ENCODE assay signal across 13 cellular contexts in the genomic region with DNA sequence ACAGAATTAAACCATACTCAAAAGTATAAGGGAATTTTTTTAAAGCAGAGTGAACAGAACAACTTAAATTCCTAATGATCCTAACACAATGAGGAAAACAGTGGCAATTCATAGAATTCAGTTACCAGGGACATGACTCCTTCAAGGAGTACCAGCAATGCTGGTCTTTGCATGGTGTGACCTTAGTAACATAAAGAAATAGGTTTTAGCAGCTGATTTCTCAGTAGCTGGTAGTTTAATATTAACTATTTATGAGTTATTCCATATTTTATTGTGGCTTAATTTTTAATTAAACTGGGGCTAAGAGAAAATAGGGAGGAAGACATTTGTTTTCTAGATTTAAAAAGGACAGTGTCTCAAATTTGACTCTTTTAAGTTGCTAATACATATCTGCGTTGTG. TPM values are rescaled to one million over a fixed set of nuclear protein-coding genes. Genes with fewer than 3 reads are reported as not detected.
A peak's percentile ranks its signal among the peaks of the same experiment; 100 is the strongest.
DNase-seq lines count a peak whose midpoint lies in the region; ATAC-seq and TF ChIP-seq lines count a peak whose summit lies in the region.
"Had no signal": no experiment of that assay in that cellular context is flagged by ENCODE, and none has a peak within 500 bp of the region (broad histone marks: within the 10 kb centered on the region; RNA-seq: fewer than 3 reads in every experiment).

No MANE protein-coding gene starts in this region.

- peak overlapping the region; percentile 12; the same call in 1 of the 2 replicates for H2AFZ ChIP-seq in OCI-LY7 (ENCODE audit: low read length)

- H3K79me2 ChIP-seq in OCI-LY7 (ENCODE audit: insufficient read depth, low read depth, low read length) = peaks cover 14% of the 10 kb centered on the region; the same call in 1 of the 2 replicates

- H3K9ac ChIP-seq in BLaER1 = peak overlapping the region; percentile 46; the same call in 1 of the 2 replicates

- TF ChIP-seq CTCF in OCI-LY7 (conservative IDR thresholded peaks at IDR 0.05; ENCODE audit: low read length) = no peak
- no peak for TF ChIP-seq CTCF in glutamatergic neuron (IDR thresholded peaks at IDR 0.05; ENCODE audit: partially characterized antibody, unreplicated experiment)
- no peak for TF ChIP-seq CTCF in osteocyte (IDR thresholded peaks at IDR 0.05)

- H3K4me1 Mint-ChIP-seq in glutamatergic neuron (ENCODE audit: low read depth, unreplicated experiment) (peaks cover 26% of the 10 kb centered on the region), osteocyte (ENCODE audit: unreplicated experiment) (peaks cover 4% of the 10 kb centered on the region)
- H3K4me1 Mint-ChIP-seq in activated T-cell treated with anti-CD3 and anti-CD28 coated beads, Interleukin-2, amount 50 U/mL, for 72 hours (ENCODE audit: low read depth) = no peaks in the 10 kb centered on the region

- H3K27me3 Mint-ChIP-seq in glutamatergic neuron (ENCODE audit: unreplicated experiment) (no peaks in the 10 kb centered on the region), osteocyte (ENCODE audit: unreplicated experiment) (no peaks in the 10 kb centered on the region)
- H3K27me3 Mint-ChIP-seq in activated T-cell treated with anti-CD3 and anti-CD28 coated beads, Interleukin-2, amount 50 U/mL, for 72 hours (ENCODE audit: low read depth) = no peaks in the 10 kb centered on the region
- H3K27me3 Mint-ChIP-seq: activated naive CD8-positive, alpha-beta T cell had no signal

- H3K4me1 ChIP-seq in BLaER1 (peaks cover 30% of the 10 kb centered on the region), OCI-LY7 (ENCODE audit: insufficient read depth, low read length, poor library complexity, severe bottlenecking) (peaks cover 18% of the 10 kb centered on the region)

- intact Hi-C loops in OCI-LY7 (cut with micrococcal nuclease; ENCODE audit: unreplicated experiment) = no loop called here

- CTCF ChIA-PET in OCI-LY7 (lab: Charles Lee; ENCODE audit: unreplicated experiment) = no interaction called here

- H3K27ac Mint-ChIP-seq in glutamatergic neuron (ENCODE audit: unreplicated experiment) (peak overlapping the region; percentile 76), osteocyte (ENCODE audit: unreplicated experiment) (no peak overlapping the region)
- H3K27ac Mint-ChIP-seq in activated T-cell treated with anti-CD3 and anti-CD28 coated beads, Interleukin-2, amount 50 U/mL, for 72 hours = no peak overlapping the region
- H3K27ac Mint-ChIP-seq: activated naive CD8-positive, alpha-beta T cell had no signal

- H3K36me3 Mint-ChIP-seq in glutamatergic neuron (ENCODE audit: unreplicated experiment) (no peaks in the 10 kb centered on the region), osteocyte (ENCODE audit: unreplicated experiment) (peaks cover 11% of the 10 kb centered on the region)
- H3K36me3 Mint-ChIP-seq in activated T-cell treated with anti-CD3 and anti-CD28 coated beads, Interleukin-2, amount 50 U/mL, for 72 hours (ENCODE audit: insufficient read depth in 2 of 2) = no peaks in the 10 kb centered on the region

- POLR2A ChIA-PET in OCI-LY7 (lab: Charles Lee) = interaction anchor here (0.7 kb wide), 1 partner anchor 652 kb away, joined by 3 read pairs; no protein-coding TSS in a partner anchor

- no peak overlapping the region for H3K4me3 ChIP-seq in BLaER1
- H3K4me3 ChIP-seq in OCI-LY7 (ENCODE audit: low read depth, low read length, poor library complexity, severe bottlenecking) = peak overlapping the region; percentile 19

- H3K36me3 ChIP-seq in BLaER1 (peaks cover 24% of the 10 kb centered on the region; the same call in 1 of the 2 replicates), OCI-LY7 (ENCODE audit: insufficient read depth, low read length) (peaks cover 24% of the 10 kb centered on the region; the same call in 1 of the 2 replicates)

- no peaks in the 10 kb centered on the region for H3K9me2 ChIP-seq in OCI-LY7 (ENCODE audit: insufficient read depth, low read length)

- H3K27ac ChIP-seq in BLaER1 (peak overlapping the region; percentile 61), OCI-LY7 (ENCODE audit: low read depth, low read length, poor library complexity, severe bottlenecking) (peak overlapping the region; percentile 43)

- BruUV-seq in OCI-LY7 (replicated peaks; lab: Mats Ljungman, UMichigan) = no TSS peak

- DNase-seq in OCI-LY7 (ENCODE audit: low spot score) (no peak), glutamatergic neuron (no peak), pons (ENCODE audit: low spot score) (peak; percentile 45), NCI-H2107 (lab: John Stamatoyannopoulos, UW) (no peak), osteocyte (ENCODE audit: extremely low spot score, unreplicated experiment) (no peak)
- DNase-seq in activated T-cell treated with anti-CD3 and anti-CD28 coated beads, Interleukin-2, amount 50 U/mL, for 72 hours = no peak
- DNase-seq: activated CD4-positive, alpha-beta T cell treated with anti-CD3 and anti-CD28 coated beads, Interleukin-2, amount 50 U/mL, for 4 hours; NCI-H2029 treated with DMSO at 0.1 percent for 48 hours; NCI-H510A; SW 1271 had no signal

- H3K4me2 ChIP-seq in BLaER1 = peak overlapping the region; percentile 66
- H3K4me2 ChIP-seq in OCI-LY7 (ENCODE audit: low read length) = peak overlapping the region; percentile 52

- ATAC-seq in activated T-cell treated with anti-CD3 and anti-CD28 coated beads, Interleukin-2, amount 50 U/mL, for 72 hours (replicated peaks in 1 of 2) = no peak
- ATAC-seq in HG02885 (IDR thresholded peaks at IDR 0.05; ENCODE audit: poor library complexity, unreplicated experiment) = no peak

- H3K9me3 ChIP-seq in BLaER1 = no peaks in the 10 kb centered on the region
- H3K9me3 ChIP-seq in OCI-LY7 (ENCODE audit: low read length) = no peaks in the 10 kb centered on the region

- no peaks in the 10 kb centered on the region for H3K9me3 Mint-ChIP-seq in glutamatergic neuron (ENCODE audit: unreplicated experiment)
- no peaks in the 10 kb centered on the region for H3K9me3 Mint-ChIP-seq in activated T-cell treated with anti-CD3 and anti-CD28 coated beads, Interleukin-2, amount 50 U/mL, for 72 hours
- no peaks in the 10 kb centered on the region for H3K9me3 Mint-ChIP-seq in osteocyte (ENCODE audit: unreplicated experiment)

- no peaks in the 10 kb centered on the region for H3K27me3 ChIP-seq in BLaER1

- H4K20me1 ChIP-seq in BLaER1 (peaks cover 8% of the 10 kb centered on the region; the same call in 1 of the 2 replicates), OCI-LY7 (ENCODE audit: insufficient read depth, low read length) (no peaks in the 10 kb centered on the region)

- H3K4me3 Mint-ChIP-seq in glutamatergic neuron (ENCODE audit: unreplicated experiment) (peak overlapping the region; percentile 10), osteocyte (ENCODE audit: unreplicated experiment) (no peak overlapping the region)
- H3K4me3 Mint-ChIP-seq in activated T-cell treated with anti-CD3 and anti-CD28 coated beads, Interleukin-2, amount 50 U/mL, for 72 hours = no peak overlapping the region

RNA-seq across cellular contexts. Expression of a gene that starts 30.9 kb away (rescaled TPM):
- total RNA-seq in OCI-LY7 (2014; rRNA removed; shearing (Covaris generic)) = 36.1 and 38.9 TPM in 2 replicates
- total RNA-seq in OCI-LY7 (2022) (44.4 and 47.2 TPM in 2 replicates), glutamatergic neuron (ENCODE audit: unreplicated experiment) (74.1 TPM), osteocyte (38.0 and 39.3 TPM in 2 replicates)
- total RNA-seq in activated T-cell treated with anti-CD3 and anti-CD28 coated beads, Interleukin-2, amount 50 U/mL, for 72 hours = 10 to 100 TPM; 11.6 to 16.7 TPM

RNA-seq across cellular contexts. Expression of a gene that starts 51.5 kb away (rescaled TPM):
- total RNA-seq in OCI-LY7 (2014; rRNA removed; shearing (Covaris generic)) = 148 and 199 TPM in 2 replicates
- 201 and 204 TPM in 2 replicates for total RNA-seq in OCI-LY7 (2022)
- total RNA-seq in glutamatergic neuron (ENCODE audit: unreplicated experiment) = 47.2 TPM
- 100 to 1,000 TPM; 141 to 146 TPM for total RNA-seq in activated T-cell treated with anti-CD3 and anti-CD28 coated beads, Interleukin-2, amount 50 U/mL, for 72 hours
- total RNA-seq in osteocyte = 53.0 and 54.2 TPM in 2 replicates

RNA-seq across cellular contexts. Expression of a gene that starts 59.8 kb away (rescaled TPM):
- total RNA-seq in OCI-LY7 (2014; rRNA removed; shearing (Covaris generic)) = 152 and 173 TPM in 2 replicates
- total RNA-seq in OCI-LY7 (2022) = 126 and 132 TPM in 2 replicates
- total RNA-seq in glutamatergic neuron (ENCODE audit: unreplicated experiment) = 136 TPM
- 100 to 1,000 TPM; 128 to 129 TPM for total RNA-seq in activated T-cell treated with anti-CD3 and anti-CD28 coated beads, Interleukin-2, amount 50 U/mL, for 72 hours
- 134 and 143 TPM in 2 replicates for total RNA-seq in osteocyte
